In the genomic region with DNA sequence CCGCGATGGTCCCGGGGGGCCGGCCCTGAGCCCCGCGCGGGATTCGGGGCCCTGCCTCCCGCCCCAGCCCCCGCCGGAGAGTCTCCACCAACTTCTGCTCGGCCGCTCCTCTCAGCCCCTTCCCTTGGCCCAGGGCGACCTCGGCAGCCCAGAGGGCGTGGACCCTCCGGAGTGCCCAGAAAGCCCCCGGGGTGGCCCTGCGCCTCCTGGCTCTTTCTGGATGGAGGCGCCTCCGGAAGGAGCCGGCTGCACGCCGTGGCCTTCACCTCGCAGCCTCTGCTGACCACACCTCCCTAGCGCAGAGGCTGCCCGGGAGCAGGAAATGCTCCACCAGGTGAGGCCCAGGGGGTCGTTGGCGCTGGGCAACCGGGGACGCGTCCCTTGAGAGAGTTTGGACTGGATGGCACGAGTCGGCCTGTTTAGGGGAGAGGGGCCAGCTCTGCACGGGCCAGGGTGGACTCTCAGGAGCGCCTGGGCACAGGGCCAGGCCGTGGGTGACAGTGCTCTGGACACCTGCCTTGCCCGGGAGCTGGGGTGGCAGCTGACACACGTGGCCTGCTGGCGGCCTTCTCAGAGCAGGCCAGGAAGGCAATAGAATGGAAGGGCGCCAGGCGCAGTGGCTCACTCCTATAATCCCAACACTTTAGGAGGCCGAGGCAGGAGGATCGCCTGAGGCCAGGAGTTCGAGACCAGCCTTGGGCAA, we compare ENCODE assay signal across 8 cellular contexts. TPM values are rescaled to one million over a fixed set of nuclear protein-coding genes. Genes with fewer than 3 reads are reported as not detected.
DNase-seq lines count a peak whose midpoint lies in the region; ATAC-seq, FAIRE-seq and TF ChIP-seq lines count a peak whose summit lies in the region.

No MANE protein-coding gene starts in this region.

- DNase-seq in HK-2 (ENCODE audit: unreplicated experiment) = peak; percentile 32
- no peak for DNase-seq in Right ventricle myocardium superior
- no peak for DNase-seq in prostate gland (ENCODE audit: low spot score)
- no peak for DNase-seq in stimulated activated CD4-positive, alpha-beta T cell treated with anti-CD3 and anti-CD28 coated beads, Interleukin-2, amount 100 ng/mL, for 48 hours
- no peak for DNase-seq in D721Med (ENCODE audit: insufficient read length, low spot score)

- no peaks in the 10 kb centered on the region for H3K9me3 ChIP-seq in prostate gland

- WGBS in prostate gland = 12% methylated on average over 30 of the region's 45 CpGs

- TF ChIP-seq POLR2A in prostate gland (IDR thresholded peaks at IDR 0.05) = no peak

- no peak overlapping the region for H3K27ac ChIP-seq in prostate gland

- intact Hi-C loops in Right ventricle myocardium superior (cut with DNase I) (no loop called here), prostate gland (cut with DNase I) (no loop called here)

- peak; percentile 68 for ATAC-seq in SK-N-SH treated with all-trans-retinoic acid at 6 μM for 48 hours
- ATAC-seq in Right ventricle myocardium superior (ENCODE audit: poor library complexity) = peak; percentile 54
- no peak for ATAC-seq in GM21786 (IDR thresholded peaks at IDR 0.05; ENCODE audit: unreplicated experiment)
- ATAC-seq in HG03457 (IDR thresholded peaks at IDR 0.05; ENCODE audit: unreplicated experiment) = no peak

- H3K4me3 ChIP-seq in prostate gland = peak overlapping the region; percentile 57 to 63

- FAIRE-seq in D721Med (lab: Jason Lieb, UNC) = no peak

- H3K27me3 ChIP-seq in prostate gland (replicated peaks; ENCODE audit: insufficient read depth) = no peaks in the 10 kb centered on the region

- TF ChIP-seq CTCF in prostate gland (IDR thresholded peaks at IDR 0.05) (no peak), D721Med (IDR thresholded peaks at IDR 0.05; ENCODE audit: insufficient read depth, missing control alignments) (no peak)

- H3K36me3 ChIP-seq in prostate gland = peaks cover 0 to under 1% of the 10 kb centered on the region in 2 donors

- H3K4me1 ChIP-seq in prostate gland (replicated peaks) = no peaks in the 10 kb centered on the region

TF ChIP-seq in SK-N-SH treated with all-trans-retinoic acid at 6 μM for 48 hours, 23 proteins besides CTCF, POLR2A, EP300 and RAD21:
- TF ChIP-seq PPARA (CRISPR knock-in tag; IDR thresholded peaks at IDR 0.05; ENCODE audit: borderline replicate concordance) (no peak), ZFP3 (CRISPR knock-in tag; IDR thresholded peaks at IDR 0.05) (peak; percentile 90)

RNA-seq across cellular contexts. Expression of a gene that starts 0.6 kb away (rescaled TPM):
- 10.7 TPM for total RNA-seq in Right ventricle myocardium superior
- total RNA-seq in prostate gland = 10 to 100 TPM; 16.5 to 17.2 TPM

RNA-seq across cellular contexts. Expression of a gene that starts 21.1 kb away (rescaled TPM):
- 16.2 TPM for total RNA-seq in Right ventricle myocardium superior
- 10 to 100 TPM; 39.2 to 53.8 TPM for total RNA-seq in prostate gland

RNA-seq across cellular contexts. Expression of a gene that starts 26.2 kb away (rescaled TPM):
- total RNA-seq in Right ventricle myocardium superior (15.6 TPM), prostate gland (10 to 100 TPM; 38.3 to 38.7 TPM)

RNA-seq across cellular contexts. Expression of a gene that starts 38.8 kb away (rescaled TPM):
- 40.8 TPM for total RNA-seq in Right ventricle myocardium superior
- total RNA-seq in prostate gland = 10 to 100 TPM; 69.9 to 73.3 TPM

Comparison
In these comparisons a context has a peak if more than half of its experiments do, and no peak if none do; other contexts are left out.
1. ATAC-seq: peak in SK-N-SH treated with all-trans-retinoic acid at 6 μM for 48 hours (single experiment) and Right ventricle myocardium superior (single experiment); none in GM21786 (single experiment) and HG03457 (single experiment).